Comparison of ENCODE assay signal across 12 cellular contexts in the genomic region with DNA sequence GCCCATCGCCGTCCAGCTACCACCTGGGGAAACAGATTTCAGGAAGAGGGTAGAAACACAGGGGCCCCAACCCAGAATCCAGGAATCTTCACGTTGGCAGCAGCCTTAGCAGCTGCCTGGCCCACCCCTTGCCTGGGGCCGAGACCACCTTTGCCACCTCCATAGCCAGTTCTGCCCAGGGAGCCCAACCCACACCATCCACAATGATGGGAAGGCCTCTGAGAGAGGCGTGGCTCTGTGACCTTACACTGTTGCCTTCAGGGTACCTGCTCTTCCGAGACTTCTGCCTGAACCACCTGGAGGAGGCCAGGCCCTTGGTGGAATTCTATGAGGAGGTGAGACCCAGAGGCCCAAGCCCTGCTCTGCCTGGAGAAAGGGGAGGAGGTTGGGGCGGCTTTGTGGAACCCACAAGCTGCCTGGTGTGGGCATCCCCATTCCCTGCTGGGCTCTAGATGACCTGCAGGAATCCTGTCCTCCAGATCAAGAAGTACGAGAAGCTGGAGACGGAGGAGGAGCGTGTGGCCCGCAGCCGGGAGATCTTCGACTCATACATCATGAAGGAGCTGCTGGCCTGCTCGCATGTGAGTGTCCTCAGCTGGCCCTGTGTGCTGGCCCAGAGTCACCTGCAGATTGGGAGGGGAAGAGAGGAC. TPM values are rescaled to one million over a fixed set of nuclear protein-coding genes. Genes with fewer than 3 reads are reported as not detected.
DNase-seq lines count a peak whose midpoint lies in the region; ATAC-seq and TF ChIP-seq lines count a peak whose summit lies in the region.
"Had no signal": no experiment of that assay in that cellular context is flagged by ENCODE, and none has a peak within 500 bp of the region (broad histone marks: within the 10 kb centered on the region; RNA-seq: fewer than 3 reads in every experiment).

No MANE protein-coding gene starts in this region.

- H3K36me3 Mint-ChIP-seq in CD8-positive, alpha-beta memory T cell, result peaks cover 0 to 80% (median 6%) of the 10 kb centered on the region in 3 donors
- H3K36me3 Mint-ChIP-seq in mesothelial cell of epicardium, result peaks cover 8% of the 10 kb centered on the region

- H3K9me3 Mint-ChIP-seq in CD8-positive, alpha-beta memory T cell, result peaks cover 0 to 2% (median 0%) of the 10 kb centered on the region in 5 donors
- H3K9me3 Mint-ChIP-seq in mesothelial cell of epicardium, result no peaks in the 10 kb centered on the region

- H3K4me1 Mint-ChIP-seq in CD8-positive, alpha-beta memory T cell, result peaks cover 52 to 71% (median 52%) of the 10 kb centered on the region in 3 donors
- no peaks in the 10 kb centered on the region for H3K4me1 Mint-ChIP-seq in mesothelial cell of epicardium

- intact Hi-C loops in esophagus muscularis mucosa (cut with DNase I), result no loop called here
- intact Hi-C loops in sciatic nerve (cut with DNase I), result no loop called here

- H3K27me3 ChIP-seq in CD8-positive, alpha-beta memory T cell (ENCODE audit: insufficient read depth, low read length, poor library complexity, severe bottlenecking), result no peaks in the 10 kb centered on the region
- no peaks in the 10 kb centered on the region for H3K27me3 ChIP-seq in esophagus muscularis mucosa
- H3K27me3 ChIP-seq: adrenal gland had no signal

- H3K4me3 Mint-ChIP-seq in CD8-positive, alpha-beta memory T cell, result peak overlapping the region in 4 of 7 donors; percentile 11 to 80 (median 37)
- H3K4me3 Mint-ChIP-seq in mesothelial cell of epicardium, result no peak overlapping the region

- POLR2A ChIA-PET in CD8-positive, alpha-beta memory T cell (lab: Charles Lee), result interaction anchor here (0.9 to 12.9 kb wide), 5 partner anchors 8 to 15 kb away, joined by 3 to 283 read pairs (median 4); partner anchors contain the start of gene ANKRD13D
- POLR2A ChIA-PET in RWPE1 (lab: Yijun Ruan, JAX; ENCODE audit: low non-redundant PET), result no interaction called here

- H3K27me3 Mint-ChIP-seq in CD8-positive, alpha-beta memory T cell, result no peaks in the 10 kb centered on the region
- no peaks in the 10 kb centered on the region for H3K27me3 Mint-ChIP-seq in mesothelial cell of epicardium (ENCODE audit: low read depth)

- no peak for TF ChIP-seq EP300 in esophagus muscularis mucosa (IDR thresholded peaks at IDR 0.05)

- H3K9me3 ChIP-seq in CD8-positive, alpha-beta memory T cell (ENCODE audit: low read length), result no peaks in the 10 kb centered on the region
- H3K9me3 ChIP-seq in esophagus muscularis mucosa, result no peaks in the 10 kb centered on the region
- H3K9me3 ChIP-seq: adrenal gland had no signal

- CTCF ChIA-PET in CD8-positive, alpha-beta memory T cell (lab: Charles Lee), result interaction anchor here (0.9 to 3.5 kb wide), 5 partner anchors 9 to 16 kb away, joined by 4 to 33 read pairs (median 13); partner anchors contain the start of genes ANKRD13D and GRK2
- CTCF ChIA-PET in RWPE1 (lab: Yijun Ruan, JAX), result no interaction called here

- ATAC-seq in sciatic nerve (no peak), SK-N-SH treated with all-trans-retinoic acid at 6 μM for 48 hours (no peak)

- 88% methylated on average over 11 of the region's 14 CpGs for WGBS in esophagus muscularis mucosa

- H3K27ac ChIP-seq in CD8-positive, alpha-beta memory T cell (ENCODE audit: low read depth, low read length), result peak overlapping the region; percentile 68
- H3K27ac ChIP-seq in RWPE1 (peak overlapping the region; percentile 96), esophagus muscularis mucosa (replicated peaks in 1 of 4) (peak overlapping the region; percentile 71 to 91 (median 84))

- peak overlapping the region; percentile 61 to 99 (median 95) for H3K27ac Mint-ChIP-seq in CD8-positive, alpha-beta memory T cell
- H3K27ac Mint-ChIP-seq in mesothelial cell of epicardium, result no peak overlapping the region

- H3K4me3 ChIP-seq in CD8-positive, alpha-beta memory T cell (ENCODE audit: low read length), result no peak overlapping the region
- no peak overlapping the region for H3K4me3 ChIP-seq in esophagus muscularis mucosa
- H3K4me3 ChIP-seq: adrenal gland had no signal

- TF ChIP-seq CTCF in RWPE1 (conservative IDR thresholded peaks at IDR 0.05; ENCODE audit: low read depth), result no peak
- no peak for TF ChIP-seq CTCF in esophagus muscularis mucosa (IDR thresholded peaks at IDR 0.05)
- no peak for TF ChIP-seq CTCF in mesothelial cell of epicardium (IDR thresholded peaks at IDR 0.05; ENCODE audit: unreplicated experiment)

- peaks cover 83% of the 10 kb centered on the region for H3K4me1 ChIP-seq in CD8-positive, alpha-beta memory T cell (ENCODE audit: insufficient read depth, low read length)
- peaks cover 49 to 87% (median 66%) of the 10 kb centered on the region in 4 donors for H3K4me1 ChIP-seq in esophagus muscularis mucosa

- peaks cover 71% of the 10 kb centered on the region for H3K36me3 ChIP-seq in CD8-positive, alpha-beta memory T cell (ENCODE audit: insufficient read depth, low read length)
- peaks cover 49 to 58% (median 54%) of the 10 kb centered on the region in 4 donors for H3K36me3 ChIP-seq in esophagus muscularis mucosa

- no peak for TF ChIP-seq POLR2A in esophagus muscularis mucosa (IDR thresholded peaks at IDR 0.05; ENCODE audit: low read depth)

- DNase-seq in CD8-positive, alpha-beta memory T cell, result peak in 1 of 5 donors; percentile 33
- DNase-seq in RWPE1 (ENCODE audit: low spot score) (no peak), esophagus muscularis mucosa (ENCODE audit: extremely low spot score) (no peak), sciatic nerve (ENCODE audit: low spot score) (peak; percentile 54), mesothelial cell of epicardium (ENCODE audit: low spot score in 2 of 2, unreplicated experiment in 2 of 2) (no peak), Ammon's horn (ENCODE audit: low spot score) (no peak), cerebellar nuclear complex (lab: John Stamatoyannopoulos, UW) (no peak)
- DNase-seq: hypothalamus; NCI-H1694 treated with DMSO at 0.1 percent for 48 hours; stimulated activated naive CD4-positive, alpha-beta T cell treated with Interleukin-2 at 50 U/mL for 16 hours had no signal

TF ChIP-seq in SK-N-SH treated with all-trans-retinoic acid at 6 μM for 48 hours, 23 proteins besides CTCF, POLR2A, EP300 and RAD21:
- no peak for TF ChIP-seq ZFP30 (CRISPR knock-in tag; IDR thresholded peaks at IDR 0.05)

RNA-seq across cellular contexts. Expression of gene ANKRD13D, which starts 10.0 kb away (rescaled TPM):
- total RNA-seq in CD8-positive, alpha-beta memory T cell, result 10 to 100 TPM; 84.9 to 90.1 TPM
- polyA plus RNA-seq in CD8-positive, alpha-beta memory T cell, result 23.9 TPM
- 10 to 100 TPM; 27.7 to 53.0 (median 39.5) TPM for total RNA-seq in esophagus muscularis mucosa
- 69.7 TPM for total RNA-seq in sciatic nerve
- total RNA-seq in mesothelial cell of epicardium, result 71.3 to 78.5 TPM (median 76.5 TPM) in 3 replicates

RNA-seq across cellular contexts. Expression of gene GRK2, which starts 12.8 kb away (rescaled TPM):
- total RNA-seq in CD8-positive, alpha-beta memory T cell, result 100 to 1,000 TPM; 237 to 246 TPM
- 69.9 TPM for polyA plus RNA-seq in CD8-positive, alpha-beta memory T cell
- total RNA-seq in esophagus muscularis mucosa, result 10 to 100 TPM; 46.9 to 68.8 (median 59.5) TPM
- 61.7 TPM for total RNA-seq in sciatic nerve
- 46.4 to 48.4 TPM (median 46.5 TPM) in 3 replicates for total RNA-seq in mesothelial cell of epicardium

RNA-seq across cellular contexts. Expression of gene SSH3, which starts 24.3 kb away (rescaled TPM):
- 10 to 100 TPM in 1 of 2 experiments, 1 to 10 TPM in 1; 8.4 to 10.6 TPM for total RNA-seq in CD8-positive, alpha-beta memory T cell
- polyA plus RNA-seq in CD8-positive, alpha-beta memory T cell, result 3.5 TPM
- total RNA-seq in esophagus muscularis mucosa (10 to 100 TPM; 28.2 to 51.5 (median 44.0) TPM), sciatic nerve (40.7 TPM), mesothelial cell of epicardium (50.4 to 59.0 TPM (median 55.4 TPM) in 3 replicates)
